In the genomic region with DNA sequence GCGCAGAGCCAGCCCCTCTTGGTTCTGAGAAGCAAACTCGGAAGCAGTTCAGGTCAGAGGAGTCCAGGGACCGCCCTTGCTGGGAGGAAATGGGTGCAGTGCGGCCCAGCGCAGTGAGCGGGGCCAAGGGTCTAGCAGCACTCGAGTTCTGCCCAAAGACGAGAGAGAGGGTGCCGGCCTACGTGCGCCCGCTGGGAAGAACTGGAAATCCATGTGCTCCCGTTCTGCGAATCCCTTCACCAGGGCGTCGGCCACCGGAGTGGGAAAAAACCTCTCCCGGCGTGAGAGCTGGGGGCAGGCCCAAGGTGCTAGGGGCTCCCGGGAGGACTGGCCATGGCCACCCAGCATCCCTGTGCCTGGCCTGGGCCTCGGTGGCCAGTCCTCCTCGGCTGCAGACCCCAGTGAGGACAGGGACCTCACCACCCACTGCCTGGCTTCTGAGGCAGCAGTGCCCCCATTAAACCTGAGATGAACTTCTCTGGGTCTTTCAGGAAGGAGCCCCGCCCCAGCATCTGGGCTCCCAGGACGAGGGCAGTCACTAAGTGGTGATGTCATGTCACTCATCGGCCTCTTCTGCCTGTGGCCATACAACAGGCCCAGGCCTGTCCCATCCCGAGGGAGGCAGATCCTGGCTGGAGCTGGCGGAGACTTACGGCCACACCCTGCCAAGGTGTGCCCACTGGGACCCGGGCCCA, we compare ENCODE assay signal across 8 cellular contexts. TPM values are rescaled to one million over a fixed set of nuclear protein-coding genes. Genes with fewer than 3 reads are reported as not detected.
A peak's percentile ranks its signal among the peaks of the same experiment; 100 is the strongest.
DNase-seq lines count a peak whose midpoint lies in the region; ATAC-seq and TF ChIP-seq lines count a peak whose summit lies in the region.

No MANE protein-coding gene starts in this region.

- 76 to 78% methylated on average over 29 of the region's 29 CpGs for WGBS in heart right ventricle, 2 donors

- no peaks in the 10 kb centered on the region for H3K36me3 ChIP-seq in right atrium auricular region
- H3K36me3 ChIP-seq in heart right ventricle: no peaks in the 10 kb centered on the region
- H3K36me3 ChIP-seq in RWPE2 (ENCODE audit: low read depth): no peaks in the 10 kb centered on the region
- no peaks in the 10 kb centered on the region for H3K36me3 ChIP-seq in vagina

- H3K27me3 ChIP-seq in right atrium auricular region (no peaks in the 10 kb centered on the region), heart right ventricle (peaks cover 0 to 5% (median 0%) of the 10 kb centered on the region in 7 donors), RWPE2 (ENCODE audit: insufficient read depth, poor library complexity, severe bottlenecking) (no peaks in the 10 kb centered on the region), vagina (no peaks in the 10 kb centered on the region)

- TF ChIP-seq POLR2A in vagina (IDR thresholded peaks at IDR 0.05): no peak

- no peak overlapping the region for H3K4me3 ChIP-seq in right atrium auricular region
- H3K4me3 ChIP-seq in heart right ventricle: no peak overlapping the region
- H3K4me3 ChIP-seq in RWPE2 (ENCODE audit: severe bottlenecking): no peak overlapping the region
- H3K4me3 ChIP-seq in vagina: no peak overlapping the region

- ATAC-seq in heart right ventricle: no peak
- ATAC-seq in RWPE2 (ENCODE audit: low read depth): peak; percentile 38

- H3K4me1 ChIP-seq in right atrium auricular region (peaks cover 5 to 75% of the 10 kb centered on the region in 2 donors), heart right ventricle (peaks cover 34 to 86% (median 67%) of the 10 kb centered on the region in 9 donors), RWPE2 (ENCODE audit: insufficient read depth, poor library complexity, severe bottlenecking) (peaks cover 23% of the 10 kb centered on the region), vagina (peaks cover 76% of the 10 kb centered on the region)

- no peaks in the 10 kb centered on the region for H3K9me3 ChIP-seq in right atrium auricular region
- H3K9me3 ChIP-seq in heart right ventricle: no peaks in the 10 kb centered on the region
- H3K9me3 ChIP-seq in RWPE2 (ENCODE audit: severe bottlenecking): no peaks in the 10 kb centered on the region
- no peaks in the 10 kb centered on the region for H3K9me3 ChIP-seq in vagina

- DNase-seq in right atrium auricular region (ENCODE audit: low spot score): no peak
- DNase-seq in heart right ventricle: no peak
- DNase-seq in RWPE2 (ENCODE audit: low spot score): no peak
- peak; percentile 82 for DNase-seq in islet precursor cell
- no peak for DNase-seq in vagina (ENCODE audit: extremely low spot score in 2 of 2)
- DNase-seq in stimulated activated CD4-positive, alpha-beta T cell treated with anti-CD3 and anti-CD28 coated beads, Interleukin-4, amount 100 ng/mL, for 4 hours: no peak
- DNase-seq in nucleus accumbens (lab: John Stamatoyannopoulos, UW): no peak
- no peak for DNase-seq in stimulated activated CD4-positive, alpha-beta T cell treated with anti-CD3 and anti-CD28 coated beads, Interleukin-2, amount 100 ng/mL, for 48 hours

- H3K27ac ChIP-seq in right atrium auricular region (peak overlapping the region; percentile 83 to 85), heart right ventricle (peak overlapping the region in 4 of 10 donors; percentile 26 to 91 (median 80)), RWPE2 (ENCODE audit: poor library complexity, severe bottlenecking) (peak overlapping the region; percentile 47), vagina (peak overlapping the region; percentile 89)

- intact Hi-C loops in heart right ventricle (cut with DNase I): no loop called here
- intact Hi-C loops in vagina (cut with DNase I): no loop called here

- TF ChIP-seq CTCF in right atrium auricular region (IDR thresholded peaks at IDR 0.05) (no peak), heart right ventricle (IDR thresholded peaks at IDR 0.05) (no peak), RWPE2 (IDR thresholded peaks at IDR 0.05; ENCODE audit: poor library complexity, severe bottlenecking) (no peak), vagina (IDR thresholded peaks at IDR 0.05) (no peak)

RNA-seq across cellular contexts. Expression of gene TMEM250, which starts 10.6 kb away (rescaled TPM):
- total RNA-seq in right atrium auricular region: 10 to 100 TPM; 20.3 to 29.3 TPM
- total RNA-seq in heart right ventricle: 10 to 100 TPM; 12.7 to 24.3 (median 15.4) TPM
- 10 to 100 TPM in 1 of 2 donors, 1 to 10 TPM in 1; 9.7 to 26.4 TPM for polyA plus RNA-seq in heart right ventricle
- total RNA-seq in vagina: 25.0 TPM

RNA-seq across cellular contexts. Expression of gene NACC2, which starts 13.0 kb away (rescaled TPM):
- total RNA-seq in right atrium auricular region: 10 to 100 TPM; 49.1 to 55.5 TPM
- total RNA-seq in heart right ventricle: 10 to 100 TPM; 32.0 to 55.1 (median 41.1) TPM
- 10 to 100 TPM; 15.6 to 16.5 TPM for polyA plus RNA-seq in heart right ventricle
- total RNA-seq in vagina: 21.1 TPM
